ENCODE assay signal across 19 cellular contexts in genomic region chr14:68479247-68479646, GRCh38.
DNase-seq lines count a peak whose midpoint lies in the region; ATAC-seq and TF ChIP-seq lines count a peak whose summit lies in the region.
"Had no signal": no experiment of that assay in that cellular context is flagged by ENCODE, and none has a peak within 500 bp of the region (broad histone marks: within the 10 kb centered on the region; RNA-seq: fewer than 3 reads in every experiment).

No MANE protein-coding gene starts in this region.

- no peak overlapping the region for H3K4ac ChIP-seq in mesendoderm (ENCODE audit: low read depth, low read length)

- H3K9ac ChIP-seq in mesendoderm (ENCODE audit: low read length) = no peak overlapping the region

- no peaks in the 10 kb centered on the region for H3K79me2 ChIP-seq in mesendoderm (ENCODE audit: control insufficient read depth, insufficient read depth, low read length)

- no peak overlapping the region for H2BK5ac ChIP-seq in mesendoderm (ENCODE audit: low read length)

- intact Hi-C loops in uterus (cut with DNase I; ENCODE audit: low total_unique reads) = no loop called here

- H3K4me1 Mint-ChIP-seq in HFFc6 (ENCODE audit: low read depth) = peaks cover 75% of the 10 kb centered on the region

- H3K27me3 ChIP-seq in mesendoderm (ENCODE audit: insufficient read depth, low read length, poor library complexity) (no peaks in the 10 kb centered on the region), uterus (no peaks in the 10 kb centered on the region)
- H3K27me3 ChIP-seq: body of pancreas, testis had no signal

- no peak overlapping the region for H2BK120ac ChIP-seq in mesendoderm (ENCODE audit: low read depth, low read length)

- TF ChIP-seq POLR2A in uterus (IDR thresholded peaks at IDR 0.05) = no peak

- H3K36me3 ChIP-seq in mesendoderm (ENCODE audit: control insufficient read depth, insufficient read depth, low read length) (no peaks in the 10 kb centered on the region), uterus (no peaks in the 10 kb centered on the region)

- H3K9me3 ChIP-seq in uterus = no peaks in the 10 kb centered on the region
- H3K9me3 ChIP-seq: body of pancreas, testis had no signal

- H3K23ac ChIP-seq in mesendoderm (ENCODE audit: low read length) = no peak overlapping the region

- 0 out of 2 replicates have a peak, but pooled peaks cover 8% of the 10 kb centered on the region for H3K36me3 Mint-ChIP-seq in HFFc6 (ENCODE audit: low read depth)
- H3K36me3 Mint-ChIP-seq: stimulated activated effector memory CD8-positive, alpha-beta T cell treated with anti-CD3 and anti-CD28 coated beads, Interleukin-12 subunit alpha, Interleukin-12 subunit beta, amount 100 ng/mL, for 72 hours had no signal

- no peaks in the 10 kb centered on the region for H3K27me3 Mint-ChIP-seq in HFFc6 (ENCODE audit: insufficient read depth)

- H3K79me1 ChIP-seq in mesendoderm (ENCODE audit: low read length) = no peaks in the 10 kb centered on the region

- no peak overlapping the region for H4K8ac ChIP-seq in mesendoderm (ENCODE audit: low read depth, low read length)

- H3K27ac ChIP-seq in mesendoderm (ENCODE audit: low read depth, low read length) (no peak overlapping the region), uterus (peak overlapping the region; percentile 83 to 88)
- H3K27ac ChIP-seq: testis had no signal

- H3K9me3 Mint-ChIP-seq in HFFc6 = no peaks in the 10 kb centered on the region
- H3K9me3 Mint-ChIP-seq: CD14-positive monocyte; stimulated activated effector memory CD8-positive, alpha-beta T cell treated with anti-CD3 and anti-CD28 coated beads, Interleukin-12 subunit alpha, Interleukin-12 subunit beta, amount 100 ng/mL, for 72 hours had no signal

- H3K27ac Mint-ChIP-seq in HFFc6 = no peak overlapping the region; the same call in 1 of the 2 replicates
- H3K27ac Mint-ChIP-seq: activated naive CD4-positive, alpha-beta T cell treated with anti-CD3 and anti-CD28 coated beads, Interleukin-2, amount 50 U/mL, for 72 hours; activated T-cell treated with anti-CD3 and anti-CD28 coated beads, Interleukin-2, amount 50 U/mL, for 72 hours; CD14-positive monocyte had no signal

- no peak overlapping the region for H3K56ac ChIP-seq in mesendoderm (ENCODE audit: low read length)

- ATAC-seq in HG03457 (IDR thresholded peaks at IDR 0.05; ENCODE audit: unreplicated experiment) = no peak
- ATAC-seq: activated CD4-positive, CD25-positive, alpha-beta regulatory T cell treated with anti-CD3 and anti-CD28 coated beads, Interleukin-2, amount 50 U/mL, for 24 hours; activated naive CD4-positive, alpha-beta T cell treated with anti-CD3 and anti-CD28 coated beads, Interleukin-2, amount 50 U/mL, for 72 hours; activated T-cell treated with anti-CD3 and anti-CD28 coated beads, Interleukin-2, amount 50 U/mL, for 72 hours; body of pancreas; left colon; stimulated activated effector memory CD8-positive, alpha-beta T cell treated with anti-CD3 and anti-CD28 coated beads, Interleukin-12 subunit alpha, Interleukin-12 subunit beta, amount 100 ng/mL, for 72 hours had no signal

- H3K4me3 ChIP-seq in cardiac fibroblast (replicated peaks in 1 of 2; ENCODE audit: low read depth in 2 of 2, low read length in 2 of 2) (no peak overlapping the region), mesendoderm (ENCODE audit: low read length) (no peak overlapping the region), uterus (no peak overlapping the region)
- H3K4me3 ChIP-seq: body of pancreas, testis had no signal

- no peak overlapping the region for H3K4me3 Mint-ChIP-seq in HFFc6
- H3K4me3 Mint-ChIP-seq: activated T-cell treated with anti-CD3 and anti-CD28 coated beads, Interleukin-2, amount 50 U/mL, for 72 hours; CD14-positive monocyte; stimulated activated effector memory CD8-positive, alpha-beta T cell treated with anti-CD3 and anti-CD28 coated beads, Interleukin-12 subunit alpha, Interleukin-12 subunit beta, amount 100 ng/mL, for 72 hours had no signal

- WGBS in mesendoderm (ENCODE audit: extremely low coverage, insufficient coverage, low lambda C conversion rate) = no CpG with 5 or more reads among the region's 3 CpGs

- no peak for TF ChIP-seq CTCF in HFFc6 (IDR thresholded peaks at IDR 0.05)
- TF ChIP-seq CTCF in cardiac fibroblast (IDR thresholded peaks at IDR 0.05; ENCODE audit: low read depth, low read length) = no peak
- TF ChIP-seq CTCF in uterus (IDR thresholded peaks at IDR 0.05) = no peak

- H3K4me1 ChIP-seq in mesendoderm (ENCODE audit: control insufficient read depth, low read depth, low read length) (peaks cover 14% of the 10 kb centered on the region), uterus (peaks cover 6 to 8% of the 10 kb centered on the region in 2 donors)

- no peak overlapping the region for H2AK5ac ChIP-seq in mesendoderm (ENCODE audit: low read length)

- DNase-seq in HFFc6 (peak; percentile 16), cardiac fibroblast (ENCODE audit: low read depth in 2 of 2) (peak; percentile 33 to 39), mesendoderm (peak; percentile 78), uterus (peak in 1 of 2 donors; percentile 11), DMS79 treated with DMSO at 0.1 percent for 48 hours (lab: John Stamatoyannopoulos, UW) (no peak)
- DNase-seq in activated CD4-positive, CD25-positive, alpha-beta regulatory T cell treated with anti-CD3 and anti-CD28 coated beads, Interleukin-2, amount 50 U/mL, for 72 hours = no peak
- DNase-seq: activated CD8-positive, alpha-beta memory T cell treated with anti-CD3 and anti-CD28 coated beads for 24 hours; activated T-cell treated with anti-CD3 and anti-CD28 coated beads, Interleukin-2, amount 50 U/mL, for 72 hours; body of pancreas; left colon; NCI-H1930; NCI-H446; nucleus accumbens; testis had no signal

- H2BK15ac ChIP-seq in mesendoderm (replicated peaks; ENCODE audit: low read depth) = no peak overlapping the region

- no peak overlapping the region for H4K5ac ChIP-seq in mesendoderm (ENCODE audit: low read length)

- H3K4me2 ChIP-seq in mesendoderm (ENCODE audit: low read length) = no peak overlapping the region

- H3K18ac ChIP-seq in mesendoderm (ENCODE audit: low read length) = no peak overlapping the region

Comparison
In these comparisons a context has a peak if more than half of its experiments do, and no peak if none do; other contexts are left out.
1. DNase-seq: peak in HFFc6 (single experiment), cardiac fibroblast (2 of 2) and mesendoderm (single experiment); none in activated CD4-positive, CD25-positive, alpha-beta regulatory T cell treated with anti-CD3 and anti-CD28 coated beads, Interleukin-2, amount 50 U/mL, for 72 hours (single experiment) and DMS79 treated with DMSO at 0.1 percent for 48 hours (single experiment).